In genomic region chr3:100709840-100710235, GRCh38 we compare ENCODE assay signal across 8 cellular contexts. TPM values are rescaled to one million over a fixed set of nuclear protein-coding genes. Genes with fewer than 3 reads are reported as not detected.
DNase-seq lines count a peak whose midpoint lies in the region; ATAC-seq and TF ChIP-seq lines count a peak whose summit lies in the region.

No MANE protein-coding gene starts in this region.

- POLR2A ChIA-PET in HEK293T (lab: Yijun Ruan, JAX) = interaction anchor here (1.0 to 2.1 kb wide), 8 partner anchors 10 to 308 kb away, joined by 3 to 5 read pairs (median 3); partner anchors contain the start of genes ABI3BP, LNP1 and TOMM70

- H3K27ac ChIP-seq in BLaER1 (peak overlapping the region; percentile 97), SJCRH30 (peak overlapping the region; percentile 81), angular gyrus (ENCODE audit: low read depth, low read length) (peak overlapping the region; percentile 76)

- peak overlapping the region; percentile 96 for H3K9ac ChIP-seq in BLaER1

- H3K9me3 ChIP-seq in BLaER1 (no peaks in the 10 kb centered on the region; the same call in 1 of the 2 replicates), SJCRH30 (replicated peaks) (no peaks in the 10 kb centered on the region)

- H3K4me1 ChIP-seq in BLaER1 (peaks cover 20% of the 10 kb centered on the region), SJCRH30 (peaks cover 3% of the 10 kb centered on the region; the same call in 1 of the 2 replicates)

- H3K27me3 ChIP-seq in BLaER1 (no peaks in the 10 kb centered on the region), SJCRH30 (no peaks in the 10 kb centered on the region)

- H3K36me3 ChIP-seq in BLaER1 (peaks cover 31% of the 10 kb centered on the region), SJCRH30 (peaks cover 23% of the 10 kb centered on the region)

- ATAC-seq in GM21737 (IDR thresholded peaks at IDR 0.05; ENCODE audit: unreplicated experiment) (no peak), GM18868 (IDR thresholded peaks at IDR 0.05; ENCODE audit: unreplicated experiment) (no peak)

- CTCF ChIA-PET in HEK293T (lab: Yijun Ruan, JAX) = interaction anchor here (0.7 to 2.0 kb wide), 2 partner anchors 16 to 247 kb away, joined by 3 to 8 read pairs; no protein-coding TSS in a partner anchor

- peak overlapping the region; percentile 83 for H3K4me2 ChIP-seq in BLaER1

- H4K20me1 ChIP-seq in BLaER1 = peaks cover 50% of the 10 kb centered on the region

- DNase-seq in HEK293T (ENCODE audit: extremely low spot score) = peak; percentile 56
- DNase-seq in SJCRH30 = peak; percentile 66 to 72
- peak; percentile 21 for DNase-seq in hepatic stellate cell (ENCODE audit: low spot score)
- peak; percentile 75 for DNase-seq in retina

- peak overlapping the region; percentile 92 for H3K4me3 ChIP-seq in BLaER1
- peak overlapping the region; percentile 87 for H3K4me3 ChIP-seq in SJCRH30

TF ChIP-seq in HEK293T, 16 proteins besides CTCF, POLR2A, EP300 and RAD21:
- no peak for TF ChIP-seq CTBP1 (IDR thresholded peaks at IDR 0.05; ENCODE audit: borderline replicate concordance)
- no peak for TF ChIP-seq SP1 (IDR thresholded peaks at IDR 0.05)
- TF ChIP-seq PKNOX1 (IDR thresholded peaks at IDR 0.05) = no peak
- TF ChIP-seq FOXK2 (IDR thresholded peaks at IDR 0.05) = no peak
- no peak for TF ChIP-seq HDGF (IDR thresholded peaks at IDR 0.05; ENCODE audit: borderline replicate concordance)
- no peak for TF ChIP-seq FOXA1 (IDR thresholded peaks at IDR 0.05)
- TF ChIP-seq L3MBTL2 (conservative IDR thresholded peaks at IDR 0.05) = no peak
- no peak for TF ChIP-seq FOXM1 (IDR thresholded peaks at IDR 0.05; ENCODE audit: borderline replicate concordance)
- no peak for TF ChIP-seq ELF4 (IDR thresholded peaks at IDR 0.05)
- TF ChIP-seq BHLHE40 (IDR thresholded peaks at IDR 0.05; ENCODE audit: borderline replicate concordance) = no peak
- no peak for TF ChIP-seq SUZ12 (IDR thresholded peaks at IDR 0.05)
- TF ChIP-seq ZNF384 (IDR thresholded peaks at IDR 0.05) = no peak
- TF ChIP-seq ARNT (IDR thresholded peaks at IDR 0.05) = no peak
- TF ChIP-seq TARDBP (IDR thresholded peaks at IDR 0.05) = no peak

RNA-seq across cellular contexts. Expression of gene TFG, which starts 0.5 kb away (rescaled TPM):
- 161 and 184 TPM in 2 replicates for total RNA-seq in SJCRH30 (2014; rRNA removed; shearing (Covaris generic))

Comparison
In these comparisons a context has a peak if more than half of its experiments do, and no peak if none do; other contexts are left out.
1. DNase-seq: peak in every context shown above with its lines; median percentile 75 in retina; 69 in SJCRH30; 56 in HEK293T; 21 in hepatic stellate cell.